Comparison of ENCODE assay signal across 1 cellular context in the genomic region with DNA sequence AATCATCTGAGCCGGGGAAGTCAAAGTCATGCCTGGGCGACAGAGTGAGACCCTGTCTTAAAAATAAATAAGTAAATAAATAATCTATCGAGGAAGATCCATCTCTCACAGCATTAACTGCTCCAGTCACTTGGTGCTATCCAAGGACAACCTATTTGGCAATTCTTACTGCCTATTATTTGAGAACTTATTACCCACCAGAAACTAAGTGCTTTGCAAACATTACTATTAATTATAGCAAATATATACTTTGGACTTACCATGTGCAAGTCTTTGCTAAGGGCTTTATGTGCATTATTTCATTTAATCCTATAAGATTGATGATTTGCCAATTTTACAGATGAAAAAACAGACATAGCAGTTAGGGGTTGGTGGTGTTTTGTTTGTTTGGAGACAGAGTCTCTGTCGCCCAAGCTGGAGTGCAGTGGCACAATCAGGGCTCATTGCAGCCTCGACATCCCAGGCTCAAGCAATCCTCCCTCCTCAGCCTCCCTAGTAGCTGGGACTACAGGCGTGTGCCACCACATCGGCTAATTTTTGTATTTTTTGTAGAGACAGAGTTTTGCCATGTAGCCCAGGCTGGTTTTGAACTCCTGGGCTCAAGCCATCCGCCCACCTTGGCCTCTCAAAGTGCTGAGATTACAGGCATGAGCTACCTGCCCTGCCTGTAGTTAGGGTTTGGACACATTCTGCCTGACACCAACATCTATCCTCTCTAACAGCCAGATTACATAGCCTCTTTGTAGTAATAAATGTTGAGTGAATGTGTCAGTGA.
TF ChIP-seq lines count a peak whose summit lies in the region.

No MANE protein-coding gene starts in this region.

TF ChIP-seq in HepG2, 621 proteins besides CTCF, POLR2A, EP300 and RAD21 (continued from another document):
- 0 out of 4 replicates have a peak, but pooled peaks of 1 of the 2 experiments have one; percentile 53 for TF ChIP-seq KLF16 (CRISPR knock-in tag; IDR thresholded peaks at IDR 0.05)
- TF ChIP-seq, protein P1, sequence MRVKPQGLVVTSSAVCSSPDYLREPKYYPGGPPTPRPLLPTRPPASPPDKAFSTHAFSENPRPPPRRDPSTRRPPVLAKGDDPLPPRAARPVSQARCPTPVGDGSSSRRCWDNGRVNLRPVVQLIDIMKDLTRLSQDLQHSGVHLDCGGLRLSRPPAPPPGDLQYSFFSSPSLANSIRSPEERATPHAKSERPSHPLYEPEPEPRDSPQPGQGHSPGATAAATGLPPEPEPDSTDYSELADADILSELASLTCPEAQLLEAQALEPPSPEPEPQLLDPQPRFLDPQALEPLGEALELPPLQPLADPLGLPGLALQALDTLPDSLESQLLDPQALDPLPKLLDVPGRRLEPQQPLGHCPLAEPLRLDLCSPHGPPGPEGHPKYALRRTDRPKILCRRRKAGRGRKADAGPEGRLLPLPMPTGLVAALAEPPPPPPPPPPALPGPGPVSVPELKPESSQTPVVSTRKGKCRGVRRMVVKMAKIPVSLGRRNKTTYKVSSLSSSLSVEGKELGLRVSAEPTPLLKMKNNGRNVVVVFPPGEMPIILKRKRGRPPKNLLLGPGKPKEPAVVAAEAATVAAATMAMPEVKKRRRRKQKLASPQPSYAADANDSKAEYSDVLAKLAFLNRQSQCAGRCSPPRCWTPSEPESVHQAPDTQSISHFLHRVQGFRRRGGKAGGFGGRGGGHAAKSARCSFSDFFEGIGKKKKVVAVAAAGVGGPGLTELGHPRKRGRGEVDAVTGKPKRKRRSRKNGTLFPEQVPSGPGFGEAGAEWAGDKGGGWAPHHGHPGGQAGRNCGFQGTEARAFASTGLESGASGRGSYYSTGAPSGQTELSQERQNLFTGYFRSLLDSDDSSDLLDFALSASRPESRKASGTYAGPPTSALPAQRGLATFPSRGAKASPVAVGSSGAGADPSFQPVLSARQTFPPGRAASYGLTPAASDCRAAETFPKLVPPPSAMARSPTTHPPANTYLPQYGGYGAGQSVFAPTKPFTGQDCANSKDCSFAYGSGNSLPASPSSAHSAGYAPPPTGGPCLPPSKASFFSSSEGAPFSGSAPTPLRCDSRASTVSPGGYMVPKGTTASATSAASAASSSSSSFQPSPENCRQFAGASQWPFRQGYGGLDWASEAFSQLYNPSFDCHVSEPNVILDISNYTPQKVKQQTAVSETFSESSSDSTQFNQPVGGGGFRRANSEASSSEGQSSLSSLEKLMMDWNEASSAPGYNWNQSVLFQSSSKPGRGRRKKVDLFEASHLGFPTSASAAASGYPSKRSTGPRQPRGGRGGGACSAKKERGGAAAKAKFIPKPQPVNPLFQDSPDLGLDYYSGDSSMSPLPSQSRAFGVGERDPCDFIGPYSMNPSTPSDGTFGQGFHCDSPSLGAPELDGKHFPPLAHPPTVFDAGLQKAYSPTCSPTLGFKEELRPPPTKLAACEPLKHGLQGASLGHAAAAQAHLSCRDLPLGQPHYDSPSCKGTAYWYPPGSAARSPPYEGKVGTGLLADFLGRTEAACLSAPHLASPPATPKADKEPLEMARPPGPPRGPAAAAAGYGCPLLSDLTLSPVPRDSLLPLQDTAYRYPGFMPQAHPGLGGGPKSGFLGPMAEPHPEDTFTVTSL (CRISPR knock-in tag; IDR thresholded peaks at IDR 0.05; ENCODE audit: borderline replicate concordance): no peak
- no peak for TF ChIP-seq ARID2 (CRISPR knock-in tag; IDR thresholded peaks at IDR 0.05; ENCODE audit: borderline replicate concordance)
- no peak for TF ChIP-seq ZNF20 (CRISPR knock-in tag; IDR thresholded peaks at IDR 0.05)
- no peak for TF ChIP-seq ESRRA (CRISPR knock-in tag; IDR thresholded peaks at IDR 0.05; ENCODE audit: low read depth)
- TF ChIP-seq ZNF670 (CRISPR knock-in tag; IDR thresholded peaks at IDR 0.05; ENCODE audit: borderline replicate concordance): 0 out of 2 replicates have a peak, but pooled peaks have one; percentile 7
- TF ChIP-seq SATB2 (CRISPR knock-in tag; IDR thresholded peaks at IDR 0.05): 0 out of 2 replicates have a peak, but pooled peaks have one; percentile 64
- TF ChIP-seq, protein P2, sequence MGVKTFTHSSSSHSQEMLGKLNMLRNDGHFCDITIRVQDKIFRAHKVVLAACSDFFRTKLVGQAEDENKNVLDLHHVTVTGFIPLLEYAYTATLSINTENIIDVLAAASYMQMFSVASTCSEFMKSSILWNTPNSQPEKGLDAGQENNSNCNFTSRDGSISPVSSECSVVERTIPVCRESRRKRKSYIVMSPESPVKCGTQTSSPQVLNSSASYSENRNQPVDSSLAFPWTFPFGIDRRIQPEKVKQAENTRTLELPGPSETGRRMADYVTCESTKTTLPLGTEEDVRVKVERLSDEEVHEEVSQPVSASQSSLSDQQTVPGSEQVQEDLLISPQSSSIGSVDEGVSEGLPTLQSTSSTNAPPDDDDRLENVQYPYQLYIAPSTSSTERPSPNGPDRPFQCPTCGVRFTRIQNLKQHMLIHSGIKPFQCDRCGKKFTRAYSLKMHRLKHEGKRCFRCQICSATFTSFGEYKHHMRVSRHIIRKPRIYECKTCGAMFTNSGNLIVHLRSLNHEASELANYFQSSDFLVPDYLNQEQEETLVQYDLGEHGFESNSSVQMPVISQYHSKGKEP (CRISPR knock-in tag; IDR thresholded peaks at IDR 0.05): no peak
- no peak for TF ChIP-seq MAFG (CRISPR knock-in tag; IDR thresholded peaks at IDR 0.05)
- no peak for TF ChIP-seq ZNF367 (CRISPR knock-in tag; IDR thresholded peaks at IDR 0.05; ENCODE audit: borderline replicate concordance)
- TF ChIP-seq KMT2B (CRISPR knock-in tag; IDR thresholded peaks at IDR 0.05): no peak
- TF ChIP-seq, protein P3, sequence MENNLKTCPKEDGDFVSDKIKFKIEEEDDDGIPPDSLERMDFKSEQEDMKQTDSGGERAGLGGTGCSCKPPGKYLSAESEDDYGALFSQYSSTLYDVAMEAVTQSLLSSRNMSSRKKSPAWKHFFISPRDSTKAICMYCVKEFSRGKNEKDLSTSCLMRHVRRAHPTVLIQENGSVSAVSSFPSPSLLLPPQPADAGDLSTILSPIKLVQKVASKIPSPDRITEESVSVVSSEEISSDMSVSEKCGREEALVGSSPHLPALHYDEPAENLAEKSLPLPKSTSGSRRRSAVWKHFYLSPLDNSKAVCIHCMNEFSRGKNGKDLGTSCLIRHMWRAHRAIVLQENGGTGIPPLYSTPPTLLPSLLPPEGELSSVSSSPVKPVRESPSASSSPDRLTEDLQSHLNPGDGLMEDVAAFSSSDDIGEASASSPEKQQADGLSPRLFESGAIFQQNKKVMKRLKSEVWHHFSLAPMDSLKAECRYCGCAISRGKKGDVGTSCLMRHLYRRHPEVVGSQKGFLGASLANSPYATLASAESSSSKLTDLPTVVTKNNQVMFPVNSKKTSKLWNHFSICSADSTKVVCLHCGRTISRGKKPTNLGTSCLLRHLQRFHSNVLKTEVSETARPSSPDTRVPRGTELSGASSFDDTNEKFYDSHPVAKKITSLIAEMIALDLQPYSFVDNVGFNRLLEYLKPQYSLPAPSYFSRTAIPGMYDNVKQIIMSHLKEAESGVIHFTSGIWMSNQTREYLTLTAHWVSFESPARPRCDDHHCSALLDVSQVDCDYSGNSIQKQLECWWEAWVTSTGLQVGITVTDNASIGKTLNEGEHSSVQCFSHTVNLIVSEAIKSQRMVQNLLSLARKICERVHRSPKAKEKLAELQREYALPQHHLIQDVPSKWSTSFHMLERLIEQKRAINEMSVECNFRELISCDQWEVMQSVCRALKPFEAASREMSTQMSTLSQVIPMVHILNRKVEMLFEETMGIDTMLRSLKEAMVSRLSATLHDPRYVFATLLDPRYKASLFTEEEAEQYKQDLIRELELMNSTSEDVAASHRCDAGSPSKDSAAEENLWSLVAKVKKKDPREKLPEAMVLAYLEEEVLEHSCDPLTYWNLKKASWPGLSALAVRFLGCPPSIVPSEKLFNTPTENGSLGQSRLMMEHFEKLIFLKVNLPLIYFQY (CRISPR knock-in tag; IDR thresholded peaks at IDR 0.05; ENCODE audit: borderline replicate concordance): no peak
- TF ChIP-seq MEF2D (CRISPR knock-in tag; IDR thresholded peaks at IDR 0.05): no peak
- TF ChIP-seq, protein P4, sequence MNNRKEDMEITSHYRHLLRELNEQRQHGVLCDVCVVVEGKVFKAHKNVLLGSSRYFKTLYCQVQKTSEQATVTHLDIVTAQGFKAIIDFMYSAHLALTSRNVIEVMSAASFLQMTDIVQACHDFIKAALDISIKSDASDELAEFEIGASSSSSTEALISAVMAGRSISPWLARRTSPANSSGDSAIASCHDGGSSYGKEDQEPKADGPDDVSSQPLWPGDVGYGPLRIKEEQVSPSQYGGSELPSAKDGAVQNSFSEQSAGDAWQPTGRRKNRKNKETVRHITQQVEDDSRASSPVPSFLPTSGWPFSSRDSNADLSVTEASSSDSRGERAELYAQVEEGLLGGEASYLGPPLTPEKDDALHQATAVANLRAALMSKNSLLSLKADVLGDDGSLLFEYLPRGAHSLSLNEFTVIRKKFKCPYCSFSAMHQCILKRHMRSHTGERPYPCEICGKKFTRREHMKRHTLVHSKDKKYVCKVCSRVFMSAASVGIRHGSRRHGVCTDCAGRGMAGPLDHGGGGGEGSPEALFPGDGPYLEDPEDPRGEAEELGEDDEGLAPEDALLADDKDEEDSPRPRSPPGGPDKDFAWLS (CRISPR knock-in tag; IDR thresholded peaks at IDR 0.05; ENCODE audit: borderline replicate concordance): no peak
- TF ChIP-seq, protein P5, sequence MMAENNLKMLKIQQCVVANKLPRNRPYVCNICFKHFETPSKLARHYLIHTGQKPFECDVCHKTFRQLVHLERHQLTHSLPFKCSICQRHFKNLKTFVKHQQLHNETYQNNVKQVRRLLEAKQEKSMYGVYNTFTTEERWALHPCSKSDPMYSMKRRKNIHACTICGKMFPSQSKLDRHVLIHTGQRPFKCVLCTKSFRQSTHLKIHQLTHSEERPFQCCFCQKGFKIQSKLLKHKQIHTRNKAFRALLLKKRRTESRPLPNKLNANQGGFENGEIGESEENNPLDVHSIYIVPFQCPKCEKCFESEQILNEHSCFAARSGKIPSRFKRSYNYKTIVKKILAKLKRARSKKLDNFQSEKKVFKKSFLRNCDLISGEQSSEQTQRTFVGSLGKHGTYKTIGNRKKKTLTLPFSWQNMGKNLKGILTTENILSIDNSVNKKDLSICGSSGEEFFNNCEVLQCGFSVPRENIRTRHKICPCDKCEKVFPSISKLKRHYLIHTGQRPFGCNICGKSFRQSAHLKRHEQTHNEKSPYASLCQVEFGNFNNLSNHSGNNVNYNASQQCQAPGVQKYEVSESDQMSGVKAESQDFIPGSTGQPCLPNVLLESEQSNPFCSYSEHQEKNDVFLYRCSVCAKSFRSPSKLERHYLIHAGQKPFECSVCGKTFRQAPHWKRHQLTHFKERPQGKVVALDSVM (CRISPR knock-in tag; IDR thresholded peaks at IDR 0.05): peak; percentile 99
- TF ChIP-seq, protein P6, sequence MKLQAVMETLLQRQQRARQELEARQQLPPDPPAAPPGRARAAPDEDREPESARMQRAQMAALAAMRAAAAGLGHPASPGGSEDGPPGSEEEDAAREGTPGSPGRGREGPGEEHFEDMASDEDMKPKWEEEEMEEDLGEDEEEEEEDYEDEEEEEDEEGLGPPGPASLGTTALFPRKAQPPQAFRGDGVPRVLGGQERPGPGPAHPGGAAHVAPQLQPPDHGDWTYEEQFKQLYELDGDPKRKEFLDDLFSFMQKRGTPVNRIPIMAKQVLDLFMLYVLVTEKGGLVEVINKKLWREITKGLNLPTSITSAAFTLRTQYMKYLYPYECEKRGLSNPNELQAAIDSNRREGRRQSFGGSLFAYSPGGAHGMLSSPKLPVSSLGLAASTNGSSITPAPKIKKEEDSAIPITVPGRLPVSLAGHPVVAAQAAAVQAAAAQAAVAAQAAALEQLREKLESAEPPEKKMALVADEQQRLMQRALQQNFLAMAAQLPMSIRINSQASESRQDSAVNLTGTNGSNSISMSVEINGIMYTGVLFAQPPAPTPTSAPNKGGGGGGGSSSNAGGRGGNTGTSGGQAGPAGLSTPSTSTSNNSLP (IDR thresholded peaks at IDR 0.05; ENCODE audit: low read depth, low read length): no peak
- TF ChIP-seq, protein P7, sequence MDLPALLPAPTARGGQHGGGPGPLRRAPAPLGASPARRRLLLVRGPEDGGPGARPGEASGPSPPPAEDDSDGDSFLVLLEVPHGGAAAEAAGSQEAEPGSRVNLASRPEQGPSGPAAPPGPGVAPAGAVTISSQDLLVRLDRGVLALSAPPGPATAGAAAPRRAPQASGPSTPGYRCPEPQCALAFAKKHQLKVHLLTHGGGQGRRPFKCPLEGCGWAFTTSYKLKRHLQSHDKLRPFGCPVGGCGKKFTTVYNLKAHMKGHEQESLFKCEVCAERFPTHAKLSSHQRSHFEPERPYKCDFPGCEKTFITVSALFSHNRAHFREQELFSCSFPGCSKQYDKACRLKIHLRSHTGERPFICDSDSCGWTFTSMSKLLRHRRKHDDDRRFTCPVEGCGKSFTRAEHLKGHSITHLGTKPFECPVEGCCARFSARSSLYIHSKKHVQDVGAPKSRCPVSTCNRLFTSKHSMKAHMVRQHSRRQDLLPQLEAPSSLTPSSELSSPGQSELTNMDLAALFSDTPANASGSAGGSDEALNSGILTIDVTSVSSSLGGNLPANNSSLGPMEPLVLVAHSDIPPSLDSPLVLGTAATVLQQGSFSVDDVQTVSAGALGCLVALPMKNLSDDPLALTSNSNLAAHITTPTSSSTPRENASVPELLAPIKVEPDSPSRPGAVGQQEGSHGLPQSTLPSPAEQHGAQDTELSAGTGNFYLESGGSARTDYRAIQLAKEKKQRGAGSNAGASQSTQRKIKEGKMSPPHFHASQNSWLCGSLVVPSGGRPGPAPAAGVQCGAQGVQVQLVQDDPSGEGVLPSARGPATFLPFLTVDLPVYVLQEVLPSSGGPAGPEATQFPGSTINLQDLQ (CRISPR knock-in tag; IDR thresholded peaks at IDR 0.05): no peak
- no peak for TF ChIP-seq ZNF674 (CRISPR knock-in tag; IDR thresholded peaks at IDR 0.05; ENCODE audit: low read depth)
- TF ChIP-seq CREM (IDR thresholded peaks at IDR 0.05): no peak
- no peak for TF ChIP-seq CREM (CRISPR knock-in tag; IDR thresholded peaks at IDR 0.05)
